In the genomic region with DNA sequence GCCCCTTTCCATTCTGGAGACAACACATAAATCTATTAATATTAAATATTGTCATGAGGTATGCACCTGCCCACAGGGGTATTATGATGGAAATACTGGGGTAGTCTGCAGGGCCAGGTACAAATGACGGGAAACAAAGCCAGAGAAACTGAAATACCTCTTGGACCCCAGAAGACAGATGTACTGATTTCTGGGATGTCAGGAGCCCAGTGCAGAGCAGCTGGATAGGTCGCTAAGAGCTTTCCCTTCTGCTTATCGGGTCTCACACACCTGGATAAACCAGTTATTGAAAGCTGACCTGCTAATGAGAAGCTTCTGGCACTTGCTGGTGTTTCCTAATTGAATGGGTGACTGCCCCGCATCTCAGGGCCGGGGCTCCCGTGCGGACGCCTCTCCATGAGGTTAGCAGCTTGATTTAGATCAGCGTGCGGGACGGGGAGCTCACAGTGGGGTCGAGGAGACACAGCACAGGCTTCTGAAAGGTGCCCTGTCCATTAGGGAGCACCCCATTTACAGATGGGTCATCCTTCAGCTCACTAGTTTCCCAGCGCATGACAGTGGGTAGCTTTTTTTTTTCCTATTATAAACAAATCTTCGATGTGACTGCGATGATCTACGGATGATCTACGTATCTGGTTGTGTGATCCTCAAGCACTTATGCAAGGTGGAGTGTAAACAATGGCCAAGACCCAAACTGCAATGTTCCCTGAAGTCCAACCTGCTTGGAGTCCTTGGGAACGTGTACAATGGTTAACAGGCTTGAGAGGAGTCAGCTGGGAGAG, we compare ENCODE assay signal across 1 cellular context.
TF ChIP-seq lines count a peak whose summit lies in the region.

No MANE protein-coding gene starts in this region.

TF ChIP-seq in H1, 55 proteins besides CTCF, POLR2A, EP300 and RAD21:
- TF ChIP-seq RXRA (IDR thresholded peaks at IDR 0.05; ENCODE audit: insufficient read depth, low read depth, low read length) (no peak), ZNF274 (IDR thresholded peaks at IDR 0.05; ENCODE audit: borderline replicate concordance, extremely low read depth, low read length) (no peak), JUN (IDR thresholded peaks at IDR 0.05; ENCODE audit: low read depth, low read length) (no peak), GTF2F1 (IDR thresholded peaks at IDR 0.05; ENCODE audit: borderline replicate concordance, low read depth, low read length) (no peak), BACH1 (IDR thresholded peaks at IDR 0.05; ENCODE audit: low read length) (no peak), SP4 (IDR thresholded peaks at IDR 0.05; ENCODE audit: low read length) (no peak), KDM5A (IDR thresholded peaks at IDR 0.05; ENCODE audit: low read length) (no peak), NANOG (IDR thresholded peaks at IDR 0.05; ENCODE audit: insufficient read depth, low read depth, low read length, poor library complexity, severe bottlenecking) (no peak), CREB1 (IDR thresholded peaks at IDR 0.05) (no peak)
- TF ChIP-seq, protein P1, sequence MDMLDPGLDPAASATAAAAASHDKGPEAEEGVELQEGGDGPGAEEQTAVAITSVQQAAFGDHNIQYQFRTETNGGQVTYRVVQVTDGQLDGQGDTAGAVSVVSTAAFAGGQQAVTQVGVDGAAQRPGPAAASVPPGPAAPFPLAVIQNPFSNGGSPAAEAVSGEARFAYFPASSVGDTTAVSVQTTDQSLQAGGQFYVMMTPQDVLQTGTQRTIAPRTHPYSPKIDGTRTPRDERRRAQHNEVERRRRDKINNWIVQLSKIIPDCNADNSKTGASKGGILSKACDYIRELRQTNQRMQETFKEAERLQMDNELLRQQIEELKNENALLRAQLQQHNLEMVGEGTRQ (IDR thresholded peaks at IDR 0.05; ENCODE audit: low read length), result no peak
